Comparison of ENCODE assay signal across 9 cellular contexts in genomic region chr14:76138758-76139723, GRCh38. TPM values are rescaled to one million over a fixed set of nuclear protein-coding genes. Genes with fewer than 3 reads are reported as not detected.
DNase-seq lines count a peak whose midpoint lies in the region; ATAC-seq and TF ChIP-seq lines count a peak whose summit lies in the region.
"Had no signal": no experiment of that assay in that cellular context is flagged by ENCODE, and none has a peak within 500 bp of the region (broad histone marks: within the 10 kb centered on the region; RNA-seq: fewer than 3 reads in every experiment).

No MANE protein-coding gene starts in this region.

- TF ChIP-seq CTCF in A673 (conservative IDR thresholded peaks at IDR 0.05; ENCODE audit: low read depth, low read length) (no peak), IMR-90 (conservative IDR thresholded peaks at IDR 0.05; ENCODE audit: low read depth, low read length) (no peak), fibroblast of pulmonary artery (IDR thresholded peaks at IDR 0.05; ENCODE audit: low read length, missing control alignments) (no peak), neural progenitor cell (IDR thresholded peaks at IDR 0.05) (no peak)

- H3K4me1 ChIP-seq in A673 (ENCODE audit: insufficient read depth, low read length, poor library complexity, severe bottlenecking): peaks cover 6% of the 10 kb centered on the region
- no peaks in the 10 kb centered on the region for H3K4me1 ChIP-seq in IMR-90 (ENCODE audit: control insufficient read depth, insufficient read depth, low read length)
- peaks cover 23% of the 10 kb centered on the region for H3K4me1 ChIP-seq in neural progenitor cell

- H3K9ac ChIP-seq in IMR-90 (ENCODE audit: low read depth, low read length) (no peak overlapping the region), neural progenitor cell (no peak overlapping the region)

- no peak for TF ChIP-seq RAD21 in IMR-90 (IDR thresholded peaks at IDR 0.05; ENCODE audit: low read length)

- no peak overlapping the region for H2BK15ac ChIP-seq in IMR-90 (ENCODE audit: low read depth, low read length)

- CTCF ChIA-PET in A673 (lab: Charles Lee) (interaction anchor here (0.5 kb wide), 1 partner anchor 414 kb away, joined by 4 read pairs; no protein-coding TSS in a partner anchor), IMR-90 (lab: Yijun Ruan, JAX) (no interaction called here)

- peaks cover 23% of the 10 kb centered on the region for H3K27me3 Mint-ChIP-seq in neural progenitor cell (ENCODE audit: insufficient read depth, low read depth)
- H3K27me3 Mint-ChIP-seq in activated naive CD8-positive, alpha-beta T cell treated with anti-CD3 and anti-CD28 coated beads for 36 hours: peaks cover 80% of the 10 kb centered on the region

- no peak overlapping the region for H2AK5ac ChIP-seq in IMR-90 (ENCODE audit: low read depth, low read length)

- H3K56ac ChIP-seq in IMR-90 (ENCODE audit: extremely low read depth, insufficient read depth, low read length): no peak overlapping the region

- DNase-seq in A673 (ENCODE audit: low spot score) (peak; percentile 27), IMR-90 (no peak), fibroblast of pulmonary artery (ENCODE audit: low read depth) (no peak), neural progenitor cell (ENCODE audit: low spot score) (peak; percentile 94), T-helper 9 cell (no peak), Ammon's horn (ENCODE audit: low spot score) (no peak)
- no peak for DNase-seq in activated naive CD8-positive, alpha-beta T cell treated with anti-CD3 and anti-CD28 coated beads for 36 hours
- DNase-seq: NCI-H2171 treated with DMSO at 0.1 percent for 48 hours had no signal

- no peaks in the 10 kb centered on the region for H3K79me1 ChIP-seq in IMR-90 (ENCODE audit: low read depth in 1 of 2, low read length in 2 of 2)

- no peak overlapping the region for H4K5ac ChIP-seq in IMR-90 (ENCODE audit: low read depth, low read length)

- peak; percentile 29 for ATAC-seq in IMR-90 (ENCODE audit: low read depth)
- ATAC-seq in GM21825 (IDR thresholded peaks at IDR 0.05; ENCODE audit: unreplicated experiment): no peak

- no peaks in the 10 kb centered on the region for H3K36me3 ChIP-seq in A673 (ENCODE audit: insufficient read depth, low read length, poor library complexity, severe bottlenecking)
- H3K36me3 ChIP-seq in IMR-90 (ENCODE audit: control insufficient read depth, insufficient read depth, low read length): no peaks in the 10 kb centered on the region
- no peaks in the 10 kb centered on the region for H3K36me3 ChIP-seq in neural progenitor cell

- no peak overlapping the region for H4K8ac ChIP-seq in IMR-90 (ENCODE audit: low read depth in 2 of 2, low read length in 2 of 2)

- no peaks in the 10 kb centered on the region for H3K36me3 Mint-ChIP-seq in neural progenitor cell
- H3K36me3 Mint-ChIP-seq in activated naive CD8-positive, alpha-beta T cell treated with anti-CD3 and anti-CD28 coated beads for 36 hours: peaks cover 2% of the 10 kb centered on the region

- no peak overlapping the region for H3K14ac ChIP-seq in IMR-90 (replicated peaks; ENCODE audit: low read depth, low read length)

- H3K4me3 ChIP-seq in A673 (ENCODE audit: low read depth, low read length, poor library complexity, severe bottlenecking) (peak overlapping the region; percentile 21), IMR-90 (ENCODE audit: insufficient read depth, low read depth, low read length) (no peak overlapping the region), fibroblast of pulmonary artery (replicated peaks; ENCODE audit: low read depth, low read length) (peak overlapping the region; percentile 22), neural progenitor cell (peak overlapping the region; percentile 48)

- no peaks in the 10 kb centered on the region for H3K79me2 ChIP-seq in neural progenitor cell (ENCODE audit: low read depth)

- H2BK120ac ChIP-seq in IMR-90 (ENCODE audit: low read depth, low read length): no peak overlapping the region

- POLR2A ChIA-PET in A673 (lab: Charles Lee; ENCODE audit: low non-redundant PET): no interaction called here
- POLR2A ChIA-PET in IMR-90 (lab: Charles Lee; ENCODE audit: unreplicated experiment): no interaction called here

- H3K4me1 Mint-ChIP-seq in neural progenitor cell: peaks cover 29% of the 10 kb centered on the region
- H3K4me1 Mint-ChIP-seq in activated naive CD8-positive, alpha-beta T cell treated with anti-CD3 and anti-CD28 coated beads for 36 hours: peaks cover 6% of the 10 kb centered on the region

- no peaks in the 10 kb centered on the region for H3K9me1 ChIP-seq in IMR-90 (ENCODE audit: insufficient read depth, low read length)

- H3K27ac ChIP-seq in A673 (ENCODE audit: low read depth, low read length, poor library complexity, severe bottlenecking) (no peak overlapping the region), IMR-90 (ENCODE audit: insufficient read depth, low read length) (no peak overlapping the region), neural progenitor cell (no peak overlapping the region)

- H3K4me3 Mint-ChIP-seq in neural progenitor cell: peak overlapping the region; percentile 82
- H3K4me3 Mint-ChIP-seq in activated naive CD8-positive, alpha-beta T cell treated with anti-CD3 and anti-CD28 coated beads for 36 hours: no peak overlapping the region

- in situ Hi-C loops in IMR-90 (cut with MboI; ENCODE audit: low sequenced_read_pairs): no loop called here

- no peak overlapping the region for H2BK20ac ChIP-seq in IMR-90 (ENCODE audit: low read depth, low read length)

- H3K23ac ChIP-seq in IMR-90 (ENCODE audit: low read depth, low read length): no peak overlapping the region

- H2AK9ac ChIP-seq in IMR-90 (replicated peaks; ENCODE audit: low read depth, low read length, poor library complexity): no peak overlapping the region

- no peak overlapping the region for H4K91ac ChIP-seq in IMR-90 (ENCODE audit: insufficient read depth, low read depth, low read length)

- 8% methylated on average over 12 of the region's 50 CpGs; no CpG with 5 or more reads in 1 of the 2 experiments for whole genome bisulfite sequencing in IMR-90 (ENCODE audit: extremely low coverage in 2 of 2, insufficient read length in 1 of 2), 2 experiments

- H3K4ac ChIP-seq in IMR-90 (ENCODE audit: low read depth, low read length): no peak overlapping the region

- peak overlapping the region; percentile 56 for H2AFZ ChIP-seq in IMR-90 (replicated peaks; ENCODE audit: low read length, poor library complexity)
- H2AFZ ChIP-seq in neural progenitor cell (replicated peaks): peak overlapping the region; percentile 64

- H3K18ac ChIP-seq in IMR-90 (ENCODE audit: low read depth, low read length): no peak overlapping the region

- H3K9me3 ChIP-seq in A673 (ENCODE audit: low read depth, low read length, poor library complexity, severe bottlenecking): peaks cover 6% of the 10 kb centered on the region
- H3K9me3 ChIP-seq in IMR-90 (ENCODE audit: control insufficient read depth, insufficient read depth, low read length): no peaks in the 10 kb centered on the region; the same call in 1 of the 2 replicates
- peaks cover 3% of the 10 kb centered on the region for H3K9me3 ChIP-seq in neural progenitor cell (ENCODE audit: low read depth)

- H3K4me2 ChIP-seq in IMR-90 (ENCODE audit: low read depth, low read length) (peak overlapping the region; percentile 39; the same call in 1 of the 2 replicates), neural progenitor cell (peak overlapping the region; percentile 75)

- dilution Hi-C loops in IMR-90 (cut with HindIII; ENCODE audit: low sequenced_read_pairs, unreplicated experiment): no loop called here

- H3K9me3 Mint-ChIP-seq in neural progenitor cell: peaks cover 5% of the 10 kb centered on the region
- H3K9me3 Mint-ChIP-seq in activated naive CD8-positive, alpha-beta T cell treated with anti-CD3 and anti-CD28 coated beads for 36 hours: peaks cover 9% of the 10 kb centered on the region

- H3F3A ChIP-seq in neural progenitor cell (ENCODE audit: low read depth): peaks cover 40% of the 10 kb centered on the region

- H3K27me3 ChIP-seq in A673 (replicated peaks; ENCODE audit: insufficient read depth, low read depth, low read length, poor library complexity) (peaks cover 96% of the 10 kb centered on the region), IMR-90 (ENCODE audit: control insufficient read depth, insufficient read depth, low read length) (peaks cover 42% of the 10 kb centered on the region), neural progenitor cell (peaks cover 80% of the 10 kb centered on the region)

- no peaks in the 10 kb centered on the region for H4K20me1 ChIP-seq in IMR-90 (ENCODE audit: insufficient read depth, low read length)
- H4K20me1 ChIP-seq in neural progenitor cell (ENCODE audit: low read depth): peaks cover 28% of the 10 kb centered on the region

- no peak overlapping the region for H2BK5ac ChIP-seq in IMR-90 (ENCODE audit: low read depth, low read length, poor library complexity, severe bottlenecking)

- BruUV-seq in A673 (replicated peaks; lab: Mats Ljungman, UMichigan) (no TSS peak), IMR-90 (replicated peaks; lab: Mats Ljungman, UMichigan) (no TSS peak)

- H3K27ac Mint-ChIP-seq in neural progenitor cell: peak overlapping the region; percentile 70
- H3K27ac Mint-ChIP-seq in activated naive CD8-positive, alpha-beta T cell treated with anti-CD3 and anti-CD28 coated beads for 36 hours: no peak overlapping the region

- intact Hi-C loops in A673 (cut with micrococcal nuclease; ENCODE audit: unreplicated experiment): no loop called here
- intact Hi-C loops in IMR-90 (cut with micrococcal nuclease): no loop called here

- TF ChIP-seq POLR2A in IMR-90 (IDR thresholded peaks at IDR 0.05; ENCODE audit: low read depth, low read length): no peak

TF ChIP-seq in IMR-90, 13 proteins besides CTCF, POLR2A, EP300 and RAD21 (continues in another document):
- TF ChIP-seq CEBPB (IDR thresholded peaks at IDR 0.05; ENCODE audit: low read depth, low read length): no peak
- TF ChIP-seq MAFK (IDR thresholded peaks at IDR 0.05; ENCODE audit: low read depth, low read length): no peak
- no peak for TF ChIP-seq CHD1 (IDR thresholded peaks at IDR 0.05; ENCODE audit: low read depth, low read length)
- TF ChIP-seq ELK1 (IDR thresholded peaks at IDR 0.05; ENCODE audit: borderline replicate concordance, low read depth, low read length): no peak

RNA-seq across cellular contexts. Expression of gene GPATCH2L, which starts 12.7 kb away (rescaled TPM):
- total RNA-seq in A673 (2021) (60.3 and 63.2 TPM in 2 replicates), IMR-90 (2012; rRNA removed) (51.4 and 58.6 TPM in 2 replicates), neural progenitor cell (ENCODE audit: low replicate concordance) (68.2 and 93.0 TPM in 2 replicates)
- polyA plus RNA-seq in IMR-90 (2012; rRNA removed): 12.9 and 15.6 TPM in 2 replicates
- 29.0 and 45.3 TPM in 2 replicates for polyA plus RNA-seq in IMR-90 (2012; cell fraction: cytosol; rRNA removed)
- polyA plus RNA-seq in IMR-90 (2012; cell fraction: nucleus; rRNA removed; ENCODE audit: low replicate concordance): 63.5 and 85.2 TPM in 2 replicates
- total RNA-seq in activated naive CD8-positive, alpha-beta T cell treated with anti-CD3 and anti-CD28 coated beads for 36 hours: 10 to 100 TPM; 32.0 to 36.1 TPM

Comparison
In these comparisons a context has a peak if more than half of its experiments do, and no peak if none do; other contexts are left out.
1. DNase-seq: peak in A673 (single experiment) and neural progenitor cell (single experiment); none in IMR-90 (single experiment), fibroblast of pulmonary artery (single experiment), T-helper 9 cell (single experiment), activated naive CD8-positive, alpha-beta T cell treated with anti-CD3 and anti-CD28 coated beads for 36 hours (single experiment) and Ammon's horn (single experiment).